ENCODE assay signal across 8 cellular contexts in genomic region chr21:17613242-17613676, GRCh38. TPM values are rescaled to one million over a fixed set of nuclear protein-coding genes. Genes with fewer than 3 reads are reported as not detected.
DNase-seq lines count a peak whose midpoint lies in the region; ATAC-seq and TF ChIP-seq lines count a peak whose summit lies in the region.

No MANE protein-coding gene starts in this region.

- peaks cover 8% of the 10 kb centered on the region for H3K36me3 Mint-ChIP-seq in nephron (ENCODE audit: low read depth)

- peak overlapping the region; percentile 84 to 95 (median 92) for H3K4me3 Mint-ChIP-seq in nephron

- ATAC-seq in HG02943 (IDR thresholded peaks at IDR 0.05; ENCODE audit: low read depth, unreplicated experiment): peak; percentile 5

- H3K27me3 Mint-ChIP-seq in nephron (ENCODE audit: low read depth): peaks cover 4% of the 10 kb centered on the region

- peaks cover 32% of the 10 kb centered on the region for H3K4me1 Mint-ChIP-seq in nephron

- TF ChIP-seq CTCF in fibroblast of mammary gland (conservative IDR thresholded peaks at IDR 0.05; ENCODE audit: control insufficient read depth, insufficient read depth, low read depth, low read length) (no peak), nephron (IDR thresholded peaks at IDR 0.05; ENCODE audit: unreplicated experiment in 3 of 3) (no peak)

- H3K27ac Mint-ChIP-seq in nephron: peak overlapping the region; percentile 85 to 98 (median 94)

- peak overlapping the region; percentile 48 for H3K4me3 ChIP-seq in fibroblast of mammary gland (ENCODE audit: control insufficient read depth, low read depth, low read length)

- no peaks in the 10 kb centered on the region for H3K9me3 Mint-ChIP-seq in nephron

- DNase-seq in EH (ENCODE audit: low read depth): peak; percentile 13
- DNase-seq in activated CD4-positive, alpha-beta T cell treated with anti-CD3 and anti-CD28 coated beads, Interleukin-2, amount 50 U/mL, for 48 hours: peak; percentile 8 to 21
- peak; percentile 10 for DNase-seq in fibroblast of mammary gland (ENCODE audit: low read depth)
- no peak for DNase-seq in H4 (ENCODE audit: low spot score)
- no peak for DNase-seq in NCI-H2196 (lab: John Stamatoyannopoulos, UW; ENCODE audit: unreplicated experiment)
- no peak for DNase-seq in iPS-NIHi7 (ENCODE audit: extremely low spot score)

RNA-seq across cellular contexts. Expression of gene BTG3, which starts 0.6 kb away (rescaled TPM):
- total RNA-seq in H4 (2014; rRNA removed; shearing (Covaris generic)): 48.9 and 61.7 TPM in 2 replicates

Comparison
In these comparisons a context has a peak if more than half of its experiments do, and no peak if none do; other contexts are left out.
1. DNase-seq: peak in EH (single experiment), activated CD4-positive, alpha-beta T cell treated with anti-CD3 and anti-CD28 coated beads, Interleukin-2, amount 50 U/mL, for 48 hours (2 of 2) and fibroblast of mammary gland (single experiment); none in H4 (single experiment), NCI-H2196 (single experiment) and iPS-NIHi7 (single experiment).